8 cellular contexts compared by ENCODE assay signal in genomic region chr19:57850553-57851017, GRCh38. TPM values are rescaled to one million over a fixed set of nuclear protein-coding genes. Genes with fewer than 3 reads are reported as not detected.
A peak's percentile ranks its signal among the peaks of the same experiment; 100 is the strongest.
DNase-seq lines count a peak whose midpoint lies in the region; ATAC-seq and TF ChIP-seq lines count a peak whose summit lies in the region.

No MANE protein-coding gene starts in this region.

- peaks cover 24% of the 10 kb centered on the region for H3K4me1 Mint-ChIP-seq in activated B cell treated with CpG ODN at 0.5 μM for 24 hours

- no peaks in the 10 kb centered on the region for H3K27me3 Mint-ChIP-seq in activated B cell treated with CpG ODN at 0.5 μM for 24 hours

- POLR2A ChIA-PET in BJ (lab: Charles Lee) = no interaction called here
- POLR2A ChIA-PET in activated B cell treated with CpG ODN at 0.5 μM for 24 hours (lab: Charles Lee) = interaction anchor here (1.5 to 2.2 kb wide), 3 partner anchors 31 to 123 kb away, joined by 7 to 12 read pairs (median 8); partner anchors contain the start of genes ZNF671 and ZNF776

- CTCF ChIA-PET in BJ (lab: Yijun Ruan, JAX) = no interaction called here
- CTCF ChIA-PET in activated B cell treated with CpG ODN at 0.5 μM for 24 hours (lab: Charles Lee) = no interaction called here

- no peak for ATAC-seq in activated B cell treated with CpG ODN at 0.5 μM for 24 hours (ENCODE audit: low read depth)
- ATAC-seq in foreskin keratinocyte = peak; percentile 52
- ATAC-seq in GM18502 (IDR thresholded peaks at IDR 0.05; ENCODE audit: poor library complexity, unreplicated experiment) = no peak

- intact Hi-C loops in activated B cell treated with CpG ODN at 0.5 μM for 24 hours (cut with micrococcal nuclease) = no loop called here

- DNase-seq in BJ (ENCODE audit: low read depth) (no peak), HPDE6-E6E7 (ENCODE audit: extremely low spot score) (peak; percentile 32), activated B cell treated with CpG ODN at 0.5 μM for 24 hours (no peak), foreskin keratinocyte (peak in 1 of 2 donors; percentile 69), NCI-H1092 (lab: John Stamatoyannopoulos, UW) (no peak), Kasumi-1 (lab: John Stamatoyannopoulos, UW) (no peak)

- no peak for TF ChIP-seq CTCF in BJ (IDR thresholded peaks at IDR 0.05; ENCODE audit: insufficient read depth, low read depth, low read length)
- TF ChIP-seq CTCF in activated B cell treated with CpG ODN at 0.5 μM for 24 hours (IDR thresholded peaks at IDR 0.05) = no peak
- TF ChIP-seq CTCF in foreskin keratinocyte (conservative IDR thresholded peaks at IDR 0.05) = no peak

- H3K4me3 ChIP-seq in BJ (ENCODE audit: low read depth, low read length) = peak overlapping the region; percentile 77
- peak overlapping the region; percentile 86 for H3K4me3 ChIP-seq in rectal smooth muscle tissue (ENCODE audit: low read length)

- H3K27ac ChIP-seq in foreskin keratinocyte (peak overlapping the region; percentile 58), rectal smooth muscle tissue (ENCODE audit: low read depth, low read length) (no peak overlapping the region)

- no peak overlapping the region for H3K9ac ChIP-seq in rectal smooth muscle tissue (ENCODE audit: low read length)

- H3K36me3 ChIP-seq in BJ (ENCODE audit: control insufficient read depth, insufficient read depth, low read length) (peaks cover 6% of the 10 kb centered on the region), rectal smooth muscle tissue (ENCODE audit: control insufficient read depth, insufficient read depth, low read length) (no peaks in the 10 kb centered on the region)

- peak overlapping the region; percentile 95 for H3K4me3 Mint-ChIP-seq in activated B cell treated with CpG ODN at 0.5 μM for 24 hours

- H3K27me3 ChIP-seq in BJ (ENCODE audit: control insufficient read depth, insufficient read depth, low read length) = no peaks in the 10 kb centered on the region
- no peaks in the 10 kb centered on the region for H3K27me3 ChIP-seq in foreskin keratinocyte
- H3K27me3 ChIP-seq in rectal smooth muscle tissue (ENCODE audit: control insufficient read depth, insufficient read depth, low read length) = no peaks in the 10 kb centered on the region

- peaks cover 31% of the 10 kb centered on the region for H3K36me3 Mint-ChIP-seq in activated B cell treated with CpG ODN at 0.5 μM for 24 hours (ENCODE audit: low read depth)

- peaks cover 3% of the 10 kb centered on the region for H3K4me1 ChIP-seq in foreskin keratinocyte
- H3K4me1 ChIP-seq in rectal smooth muscle tissue (ENCODE audit: control insufficient read depth, insufficient read depth, low read length) = no peaks in the 10 kb centered on the region

- H3K9me3 Mint-ChIP-seq in activated B cell treated with CpG ODN at 0.5 μM for 24 hours = no peaks in the 10 kb centered on the region

- peak overlapping the region; percentile 93 for H3K27ac Mint-ChIP-seq in activated B cell treated with CpG ODN at 0.5 μM for 24 hours

RNA-seq across cellular contexts. Expression of gene ZNF587, which starts 0.9 kb away (rescaled TPM):
- polyA plus RNA-seq in BJ (2011; rRNA removed) = 8.4 and 9.9 TPM in 2 replicates
- polyA minus RNA-seq in BJ (2011; rRNA and poly(A)+ RNA removed) = 23.5 and 35.8 TPM in 2 replicates
- total RNA-seq in activated B cell treated with CpG ODN at 0.5 μM for 24 hours = 44.0 and 61.1 TPM in 2 replicates
- total RNA-seq in foreskin keratinocyte = 19.4 and 20.2 TPM in 2 replicates
- polyA plus RNA-seq in foreskin keratinocyte = 2.2 and 2.5 TPM in 2 replicates

RNA-seq across cellular contexts. Expression of gene ZNF587B, which starts 20.5 kb away (rescaled TPM):
- 2.3 and 4.4 TPM in 2 replicates for polyA plus RNA-seq in BJ (2011; rRNA removed)
- 10.3 and 10.4 TPM in 2 replicates for polyA minus RNA-seq in BJ (2011; rRNA and poly(A)+ RNA removed)
- 29.3 and 35.0 TPM in 2 replicates for total RNA-seq in activated B cell treated with CpG ODN at 0.5 μM for 24 hours
- total RNA-seq in foreskin keratinocyte = 22.4 and 26.0 TPM in 2 replicates
- 3.9 and 4.4 TPM in 2 replicates for polyA plus RNA-seq in foreskin keratinocyte

RNA-seq across cellular contexts. Expression of gene ZNF552, which starts 35.9 kb away (rescaled TPM):
- polyA plus RNA-seq in BJ (2011; rRNA removed) (2.1 and 2.5 TPM in 2 replicates), foreskin keratinocyte (4.3 and 5.6 TPM in 2 replicates)
- polyA minus RNA-seq in BJ (2011; rRNA and poly(A)+ RNA removed) = 5.8 and 6.8 TPM in 2 replicates
- total RNA-seq in activated B cell treated with CpG ODN at 0.5 μM for 24 hours (13.9 and 15.6 TPM in 2 replicates), foreskin keratinocyte (8.3 and 8.6 TPM in 2 replicates)

RNA-seq across cellular contexts. Expression of gene ZNF814, which starts 38.3 kb away (rescaled TPM):
- polyA plus RNA-seq in BJ (2011; rRNA removed) (4.5 and 5.8 TPM in 2 replicates), foreskin keratinocyte (13.5 and 15.6 TPM in 2 replicates)
- 11.0 and 13.0 TPM in 2 replicates for polyA minus RNA-seq in BJ (2011; rRNA and poly(A)+ RNA removed)
- total RNA-seq in activated B cell treated with CpG ODN at 0.5 μM for 24 hours (64.7 and 84.0 TPM in 2 replicates), foreskin keratinocyte (11.1 and 12.8 TPM in 2 replicates)
